Comparison of ENCODE assay signal across 20 cellular contexts in the genomic region with DNA sequence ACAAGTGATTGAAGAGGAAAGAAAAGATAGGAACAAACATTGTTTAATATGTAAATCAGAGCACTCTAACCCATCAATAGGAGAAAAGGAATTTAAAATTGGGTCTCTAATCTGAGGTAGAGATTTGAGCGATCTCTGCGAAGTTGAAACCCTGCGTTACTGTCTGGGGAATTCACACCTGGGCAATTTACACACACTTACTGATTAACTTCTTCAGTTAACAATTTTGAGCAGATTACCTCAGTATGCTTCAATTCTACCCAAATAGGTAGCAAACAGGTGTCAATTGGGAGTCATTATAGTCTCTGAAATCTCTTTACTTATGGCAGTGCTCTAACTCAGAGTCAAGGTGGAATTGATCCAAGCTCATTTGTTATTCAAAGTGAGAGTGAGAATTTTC. TPM values are rescaled to one million over a fixed set of nuclear protein-coding genes. Genes with fewer than 3 reads are reported as not detected.
"Had no signal": no experiment of that assay in that cellular context is flagged by ENCODE, and none has a peak within 500 bp of the region (broad histone marks: within the 10 kb centered on the region; RNA-seq: fewer than 3 reads in every experiment).

No MANE protein-coding gene starts in this region.

- ATAC-seq: left lung; mucosa of descending colon; naive thymus-derived CD4-positive, alpha-beta T cell; stimulated activated naive CD8-positive, alpha-beta T cell treated with anti-CD3 and anti-CD28 coated beads, Interleukin-15, amount 100 ng/mL, for 72 hours had no signal

- H3K27ac ChIP-seq: esophagus muscularis mucosa, left lung, neutrophil, parathyroid adenoma, sigmoid colon, spleen, upper lobe of left lung had no signal

- H3K36me3 ChIP-seq: esophagus muscularis mucosa, left lung, neutrophil, sigmoid colon, spleen, upper lobe of left lung had no signal

- H2AFZ ChIP-seq: parathyroid adenoma had no signal

- H3K4me1 ChIP-seq: left lung, parathyroid adenoma, sigmoid colon, upper lobe of left lung had no signal

- H3K9me3 ChIP-seq: esophagus muscularis mucosa, mucosa of descending colon, neutrophil, sigmoid colon, upper lobe of left lung had no signal

- H3K27me3 ChIP-seq: esophagus muscularis mucosa, neutrophil, sigmoid colon, upper lobe of left lung had no signal

- FAIRE-seq: keratinocyte had no signal

- DNase-seq: activated CD4-positive, alpha-beta T cell treated with anti-CD3 and anti-CD28 coated beads, Interleukin-2, amount 10 ng/mL, durations not matched to agents 7 days and 5 days; activated naive CD4-positive, alpha-beta T cell; activated T-cell treated with anti-CD3 and anti-CD28 coated beads for 4 hours; aorta; cortex of kidney; effector CD4-positive, alpha-beta T cell; left lung; mammary epithelial cell; mucosa of descending colon; naive thymus-derived CD4-positive, alpha-beta T cell; sigmoid colon; spleen; stimulated activated naive CD8-positive, alpha-beta T cell treated with anti-CD3 and anti-CD28 coated beads, Interleukin-15, amount 100 ng/mL, for 72 hours; upper lobe of left lung had no signal

- H3K79me2 ChIP-seq: parathyroid adenoma had no signal

- H3K4me3 ChIP-seq: esophagus muscularis mucosa, left lung, mucosa of descending colon, sigmoid colon, spleen, upper lobe of left lung had no signal

- H3K9ac ChIP-seq: parathyroid adenoma had no signal

RNA-seq across cellular contexts. Expression of gene IFNA14, which starts 26.9 kb away (rescaled TPM):
- total RNA-seq: activated CD4-positive, alpha-beta T cell treated with anti-CD3 and anti-CD28 coated beads, Interleukin-2, amount 10 ng/mL, durations not matched to agents 7 days and 5 days; activated CD8-positive, alpha-beta memory T cell treated with anti-CD3 and anti-CD28 coated beads for 36 hours; aorta; esophagus muscularis mucosa; left lung; mammary epithelial cell; mucosa of descending colon; naive thymus-derived CD4-positive, alpha-beta T cell; sigmoid colon; spleen; temporal lobe; upper lobe of left lung had no signal
- polyA plus RNA-seq: aorta; keratinocyte; mammary epithelial cell; naive thymus-derived CD4-positive, alpha-beta T cell; sigmoid colon; spleen had no signal

RNA-seq across cellular contexts. Expression of gene IFNA5, which starts 38.4 kb away (rescaled TPM):
- total RNA-seq: activated CD4-positive, alpha-beta T cell treated with anti-CD3 and anti-CD28 coated beads, Interleukin-2, amount 10 ng/mL, durations not matched to agents 7 days and 5 days; activated CD8-positive, alpha-beta memory T cell treated with anti-CD3 and anti-CD28 coated beads for 36 hours; esophagus muscularis mucosa; left lung; mammary epithelial cell; naive thymus-derived CD4-positive, alpha-beta T cell; sigmoid colon; temporal lobe had no signal
- polyA plus RNA-seq: keratinocyte; mammary epithelial cell; naive thymus-derived CD4-positive, alpha-beta T cell; sigmoid colon; spleen had no signal

RNA-seq across cellular contexts. Expression of gene IFNA17, which starts 38.7 kb away (rescaled TPM):
- total RNA-seq: activated CD4-positive, alpha-beta T cell treated with anti-CD3 and anti-CD28 coated beads, Interleukin-2, amount 10 ng/mL, durations not matched to agents 7 days and 5 days; activated CD8-positive, alpha-beta memory T cell treated with anti-CD3 and anti-CD28 coated beads for 36 hours; aorta; esophagus muscularis mucosa; left lung; mammary epithelial cell; mucosa of descending colon; naive thymus-derived CD4-positive, alpha-beta T cell; sigmoid colon; spleen; temporal lobe; upper lobe of left lung had no signal
- polyA plus RNA-seq: aorta; keratinocyte; mammary epithelial cell; naive thymus-derived CD4-positive, alpha-beta T cell; sigmoid colon; spleen had no signal

RNA-seq across cellular contexts. Expression of gene IFNA16, which starts 49.6 kb away (rescaled TPM):
- total RNA-seq: activated CD4-positive, alpha-beta T cell treated with anti-CD3 and anti-CD28 coated beads, Interleukin-2, amount 10 ng/mL, durations not matched to agents 7 days and 5 days; activated CD8-positive, alpha-beta memory T cell treated with anti-CD3 and anti-CD28 coated beads for 36 hours; aorta; esophagus muscularis mucosa; left lung; mammary epithelial cell; mucosa of descending colon; naive thymus-derived CD4-positive, alpha-beta T cell; sigmoid colon; spleen; temporal lobe; upper lobe of left lung had no signal
- polyA plus RNA-seq: aorta; keratinocyte; mammary epithelial cell; naive thymus-derived CD4-positive, alpha-beta T cell; sigmoid colon; spleen had no signal

RNA-seq across cellular contexts. Expression of gene IFNA10, which starts 59.8 kb away (rescaled TPM):
- total RNA-seq: activated CD4-positive, alpha-beta T cell treated with anti-CD3 and anti-CD28 coated beads, Interleukin-2, amount 10 ng/mL, durations not matched to agents 7 days and 5 days; activated CD8-positive, alpha-beta memory T cell treated with anti-CD3 and anti-CD28 coated beads for 36 hours; aorta; esophagus muscularis mucosa; left lung; mammary epithelial cell; mucosa of descending colon; naive thymus-derived CD4-positive, alpha-beta T cell; sigmoid colon; spleen; temporal lobe; upper lobe of left lung had no signal
- polyA plus RNA-seq: aorta; keratinocyte; mammary epithelial cell; naive thymus-derived CD4-positive, alpha-beta T cell; sigmoid colon; spleen had no signal
